Comparison of ENCODE assay signal across 8 cellular contexts in the genomic region with DNA sequence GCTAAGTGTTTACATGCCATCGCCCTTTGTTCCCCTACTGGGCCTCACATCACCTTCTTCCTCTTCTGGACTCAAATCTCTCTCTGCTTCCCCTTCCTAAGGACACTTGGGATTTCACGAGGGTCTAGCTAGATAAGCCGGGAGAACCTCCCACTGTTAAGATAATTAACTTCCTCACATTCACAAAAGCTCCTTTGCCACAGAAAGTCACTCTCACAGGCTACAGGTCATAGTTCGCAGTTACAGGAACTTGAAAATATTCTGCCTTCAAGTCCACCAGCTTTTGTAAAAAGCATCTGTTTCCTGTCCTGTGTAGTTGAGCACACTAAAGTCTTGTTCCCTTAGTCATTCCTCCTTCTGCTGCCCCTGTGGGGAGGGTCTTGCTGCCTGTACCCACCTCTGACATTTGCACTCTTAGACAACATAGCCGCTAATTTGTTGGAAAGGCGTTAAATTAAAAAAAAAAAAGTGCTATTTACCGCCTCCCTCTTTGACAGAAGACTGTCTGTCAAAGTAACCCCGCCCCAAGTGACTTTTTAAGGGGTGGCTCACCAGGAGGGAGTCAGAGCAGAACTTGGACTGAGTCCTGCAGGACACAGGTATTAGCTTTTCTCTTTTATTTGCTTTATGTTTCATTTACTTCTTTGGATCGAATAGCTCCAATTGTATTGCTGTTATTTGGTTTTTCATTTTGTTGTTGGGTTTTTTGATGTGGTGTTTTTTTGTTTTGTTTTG. TPM values are rescaled to one million over a fixed set of nuclear protein-coding genes. Genes with fewer than 3 reads are reported as not detected.
DNase-seq lines count a peak whose midpoint lies in the region; ATAC-seq and TF ChIP-seq lines count a peak whose summit lies in the region.

No MANE protein-coding gene starts in this region.

- peak overlapping the region; percentile 98 for H3K4me3 Mint-ChIP-seq in activated CD4-positive, alpha-beta memory T cell treated with anti-CD3 and anti-CD28 coated beads for 36 hours

- no peaks in the 10 kb centered on the region for H3K27me3 Mint-ChIP-seq in activated CD4-positive, alpha-beta memory T cell treated with anti-CD3 and anti-CD28 coated beads for 36 hours

- H3K36me3 ChIP-seq in HUES6 (ENCODE audit: control insufficient read depth, insufficient read depth, low read length) = no peaks in the 10 kb centered on the region
- no peaks in the 10 kb centered on the region for H3K36me3 ChIP-seq in heart left ventricle
- no peaks in the 10 kb centered on the region for H3K36me3 ChIP-seq in brain microvascular endothelial cell (replicated peaks)

- POLR2A ChIA-PET in activated CD4-positive, alpha-beta memory T cell treated with anti-CD3 and anti-CD28 coated beads for 36 hours (lab: Charles Lee) = interaction anchor here (0.6 to 3.1 kb wide), 14 partner anchors 8 to 286 kb away, joined by 3 to 31 read pairs (median 6); no protein-coding TSS in a partner anchor

- DNase-seq in activated CD4-positive, alpha-beta memory T cell treated with anti-CD3 and anti-CD28 coated beads for 36 hours = peak; percentile 88
- DNase-seq in heart left ventricle (no peak), mesenteric fat pad (ENCODE audit: low spot score) (no peak), brain microvascular endothelial cell (no peak)
- DNase-seq in stimulated activated CD4-positive, alpha-beta T cell treated with anti-CD3 and anti-CD28 coated beads, TNF-alpha, amount 100 ng/mL, for 48 hours (ENCODE audit: low read depth in 3 of 3) = peak; percentile 45 to 68 (median 51)

- 14 to 27% (median 24%) methylated on average over 9 of the region's 9 CpGs for WGBS in heart left ventricle, 4 donors

- peaks cover 61% of the 10 kb centered on the region for H3K4me1 Mint-ChIP-seq in activated CD4-positive, alpha-beta memory T cell treated with anti-CD3 and anti-CD28 coated beads for 36 hours (ENCODE audit: low read depth)

- ATAC-seq in GM18502 (IDR thresholded peaks at IDR 0.05; ENCODE audit: poor library complexity, unreplicated experiment) = peak; percentile 47
- ATAC-seq in heart left ventricle = peak in 3 of 4 donors; percentile 62 to 80 (median 67)
- no peak for ATAC-seq in GM18517 (IDR thresholded peaks at IDR 0.05; ENCODE audit: unreplicated experiment)

- H3K27ac ChIP-seq in HUES6 (ENCODE audit: low read depth, low read length) = 0 out of 2 replicates have a peak overlapping the region, but pooled peaks have one; percentile 0
- H3K27ac ChIP-seq in heart left ventricle = peak overlapping the region; percentile 23 to 93 (median 66)
- no peak overlapping the region for H3K27ac ChIP-seq in brain microvascular endothelial cell

- peak overlapping the region; percentile 96 for H3K27ac Mint-ChIP-seq in activated CD4-positive, alpha-beta memory T cell treated with anti-CD3 and anti-CD28 coated beads for 36 hours

- peaks cover 38% of the 10 kb centered on the region for H3K36me3 Mint-ChIP-seq in activated CD4-positive, alpha-beta memory T cell treated with anti-CD3 and anti-CD28 coated beads for 36 hours

- peaks cover 9% of the 10 kb centered on the region; the same call in 1 of the 2 replicates for H3K27me3 ChIP-seq in HUES6 (ENCODE audit: control insufficient read depth, insufficient read depth, low read length)
- peaks cover 0 to 13% (median 0%) of the 10 kb centered on the region in 9 donors for H3K27me3 ChIP-seq in heart left ventricle
- peaks cover 3% of the 10 kb centered on the region for H3K27me3 ChIP-seq in brain microvascular endothelial cell (replicated peaks)

- H3K9me3 ChIP-seq in HUES6 (ENCODE audit: control insufficient read depth, insufficient read depth, low read depth, low read length) (peaks cover 8% of the 10 kb centered on the region), heart left ventricle (peaks cover 0 to 3% (median 0%) of the 10 kb centered on the region in 12 donors)

- H3K4me1 ChIP-seq in HUES6 (ENCODE audit: control insufficient read depth, insufficient read depth, low read length) (peaks cover 17% of the 10 kb centered on the region), heart left ventricle (peaks cover 0 to 92% (median 8%) of the 10 kb centered on the region in 12 donors)

- intact Hi-C loops in activated CD4-positive, alpha-beta memory T cell treated with anti-CD3 and anti-CD28 coated beads for 36 hours (cut with micrococcal nuclease) = loop anchor here (2.0 to 10.0 kb wide), 6 partner anchors 197 to 934 kb away; partner anchors contain the start of genes ACTMAP, SNRPA and TGFB1
- intact Hi-C loops in heart left ventricle (cut with DNase I) = loop anchor here in 2 of 10 donors (2.0 to 10.0 kb wide), 3 partner anchors 14 to 224 kb away; partner anchors contain the start of gene ERICH4 (in 1 of the 2)

- CTCF ChIA-PET in activated CD4-positive, alpha-beta memory T cell treated with anti-CD3 and anti-CD28 coated beads for 36 hours (lab: Charles Lee) = interaction anchor here (0.6 to 10.0 kb wide), 6 partner anchors 9 to 72 kb away, joined by 3 to 205 read pairs (median 13); no protein-coding TSS in a partner anchor

- in situ Hi-C loops in brain microvascular endothelial cell (cut with HindIII; ENCODE audit: low pct_ligation_motif_present, low sequenced_read_pairs) = no loop called here

- TF ChIP-seq CTCF in heart left ventricle (IDR thresholded peaks at IDR 0.05) (no peak), brain microvascular endothelial cell (IDR thresholded peaks at IDR 0.05; ENCODE audit: low read depth, low read length, missing control alignments) (no peak)

- TF ChIP-seq POLR2A in heart left ventricle (IDR thresholded peaks at IDR 0.05) = no peak

- H3K4me3 ChIP-seq in HUES6 (ENCODE audit: low read depth, low read length) (peak overlapping the region; percentile 4; the same call in 1 of the 2 replicates), heart left ventricle (peak overlapping the region in 10 of 12 donors; percentile 4 to 65 (median 36)), brain microvascular endothelial cell (ENCODE audit: low read depth, low read length) (no peak overlapping the region)

- peaks cover 8% of the 10 kb centered on the region for H3K9me3 Mint-ChIP-seq in activated CD4-positive, alpha-beta memory T cell treated with anti-CD3 and anti-CD28 coated beads for 36 hours

- H3K9ac ChIP-seq in HUES6 (ENCODE audit: low read length) = peak overlapping the region; percentile 0

RNA-seq across cellular contexts. Expression of gene CEACAM21, which starts 26.8 kb away (rescaled TPM):
- 10 to 100 TPM; 40.8 to 40.9 TPM for total RNA-seq in activated CD4-positive, alpha-beta memory T cell treated with anti-CD3 and anti-CD28 coated beads for 36 hours
- total RNA-seq in heart left ventricle (1 to 10 TPM in 2 of 9 donors, under 1 TPM in 6, not detected in 1; 0.27 to 5.7 (median 0.66) TPM), mesenteric fat pad (2.1 TPM)
- polyA plus RNA-seq in heart left ventricle = under 1 TPM in 1 of 2 donors, not detected in 1; 0.50 TPM

Comparison
In these comparisons a context has a peak if more than half of its experiments do, and no peak if none do; other contexts are left out.
1. DNase-seq: peak in activated CD4-positive, alpha-beta memory T cell treated with anti-CD3 and anti-CD28 coated beads for 36 hours (single experiment) and stimulated activated CD4-positive, alpha-beta T cell treated with anti-CD3 and anti-CD28 coated beads, TNF-alpha, amount 100 ng/mL, for 48 hours (3 of 3); none in heart left ventricle (0 of 5), mesenteric fat pad (single experiment) and brain microvascular endothelial cell (single experiment).
2. RNA of gene CEACAM21, which starts 26.8 kb away (total RNA-seq): 40.8 to 40.9 TPM in activated CD4-positive, alpha-beta memory T cell treated with anti-CD3 and anti-CD28 coated beads for 36 hours; 2.1 TPM in mesenteric fat pad (single experiment) and 0.27 to 5.7 TPM in heart left ventricle; every median in the first group is over 4 times any median in the second.